20 cellular contexts compared by ENCODE assay signal in the genomic region with DNA sequence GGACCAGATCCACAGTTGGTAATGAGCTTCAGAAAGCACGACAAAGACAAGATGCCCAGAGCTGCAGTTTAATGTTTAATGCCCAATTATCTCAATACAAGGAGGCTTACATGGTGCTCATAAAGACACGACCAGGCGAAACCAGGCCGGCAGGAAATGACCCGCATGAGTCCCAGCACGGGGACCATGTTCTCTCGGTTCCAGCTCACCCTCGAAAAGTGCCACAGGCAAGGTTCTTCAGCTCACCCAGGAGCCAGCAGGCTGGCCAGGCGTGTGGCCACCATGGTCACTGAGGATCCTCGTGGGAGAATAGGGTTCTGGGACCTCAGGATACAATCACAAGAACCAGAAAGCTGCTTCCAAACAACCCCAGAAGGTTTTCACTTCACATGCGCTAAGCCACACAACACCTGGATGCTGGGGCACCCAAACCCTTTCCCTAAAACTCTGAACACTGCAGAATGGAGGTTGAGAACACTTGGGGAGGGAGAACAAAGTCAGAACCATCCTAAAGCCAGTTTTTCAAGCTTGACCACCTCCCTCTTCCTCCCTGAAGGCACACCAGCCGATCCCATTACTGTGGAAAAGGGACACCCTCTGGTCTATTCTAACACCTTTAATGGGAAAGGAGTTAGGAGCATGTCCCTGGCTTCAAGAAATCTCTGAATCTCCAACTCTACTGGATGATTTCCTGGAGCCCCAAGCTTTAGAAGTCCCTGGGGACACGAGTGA. TPM values are rescaled to one million over a fixed set of nuclear protein-coding genes. Genes with fewer than 3 reads are reported as not detected.
DNase-seq lines count a peak whose midpoint lies in the region; ATAC-seq, FAIRE-seq and TF ChIP-seq lines count a peak whose summit lies in the region.
"Had no signal": no experiment of that assay in that cellular context is flagged by ENCODE, and none has a peak within 500 bp of the region (broad histone marks: within the 10 kb centered on the region; RNA-seq: fewer than 3 reads in every experiment).

No MANE protein-coding gene starts in this region.

- BruUV-seq in mammary epithelial cell (replicated peaks; lab: Mats Ljungman, UMichigan) (no TSS peak), MCF 10A (replicated peaks; lab: Mats Ljungman, UMichigan) (no TSS peak), PC-9 (replicated peaks; lab: Mats Ljungman, UMichigan) (no TSS peak), K562 (replicated peaks; lab: Mats Ljungman, UMichigan) (TSS peak; percentile 44)

- ATAC-seq in K562 (no peak; the same call in 2 of the 3 replicates), HG02970 (IDR thresholded peaks at IDR 0.05; ENCODE audit: low FRiP score, unreplicated experiment) (no peak), GM18861 (IDR thresholded peaks at IDR 0.05; ENCODE audit: unreplicated experiment) (no peak)
- ATAC-seq: GM12878, HCT116 had no signal

- H3K4me3 ChIP-seq in mammary epithelial cell (replicated peaks in 1 of 3; ENCODE audit: insufficient read depth in 1 of 3, low read depth in 2 of 3, low read length in 3 of 3) (no peak overlapping the region), PC-9 (no peak overlapping the region), K562 (no peak overlapping the region)
- H3K4me3 ChIP-seq: GM12878, GM23338 had no signal

- H3K36me3 ChIP-seq in mammary epithelial cell (ENCODE audit: insufficient read depth, low read length) (no peaks in the 10 kb centered on the region), PC-9 (ENCODE audit: low read depth) (no peaks in the 10 kb centered on the region), K562 (ENCODE audit: control insufficient read depth, insufficient read depth, low read length) (peaks cover 57% of the 10 kb centered on the region; the same call in 2 of the 3 replicates)

- TF ChIP-seq CTCF in mammary epithelial cell (conservative IDR thresholded peaks at IDR 0.05 in 1 of 2, IDR thresholded peaks at IDR 0.05 in 1 of 2; ENCODE audit: extremely low read depth in 1 of 2, insufficient read depth in 1 of 2, low read depth in 1 of 2, low read length in 2 of 2) (no peak), MCF 10A (IDR thresholded peaks at IDR 0.05; ENCODE audit: unreplicated experiment) (no peak), PC-9 (conservative IDR thresholded peaks at IDR 0.05) (no peak), K562 (IDR thresholded peaks at IDR 0.05 in 2 of 3, conservative IDR thresholded peaks at IDR 0.05 in 1 of 3; ENCODE audit: insufficient read depth in 2 of 3, low read depth in 1 of 3, low read length in 3 of 3) (no peak), type B pancreatic cell (conservative IDR thresholded peaks at IDR 0.05) (no peak)

- TF ChIP-seq EP300 in K562 (IDR thresholded peaks at IDR 0.05; ENCODE audit: low read length) = no peak

- no peaks in the 10 kb centered on the region for H3K27me3 Mint-ChIP-seq in MCF 10A (ENCODE audit: insufficient read depth, unreplicated experiment)
- no peaks in the 10 kb centered on the region for H3K27me3 Mint-ChIP-seq in type B pancreatic cell
- H3K27me3 Mint-ChIP-seq: B cell; CD4-positive, alpha-beta T cell had no signal

- no peak for TF ChIP-seq RAD21 in K562 (CRISPR knock-in tag; conservative IDR thresholded peaks at IDR 0.05 in 1 of 2, IDR thresholded peaks at IDR 0.05 in 1 of 2)

- CTCF ChIA-PET in mammary epithelial cell (lab: Charles Lee; ENCODE audit: low non-redundant PET) (no interaction called here), MCF 10A (lab: Yijun Ruan, JAX) (interaction anchor here (0.8 to 3.4 kb wide), 3 partner anchors 9 to 131 kb away, joined by 3 to 19 read pairs (median 3); no protein-coding TSS in a partner anchor), PC-9 (lab: Charles Lee) (no interaction called here), K562 (lab: Yijun Ruan, JAX; ENCODE audit: low intra/inter-chr PET ratio) (interaction anchor here (0.8 kb wide), 1 partner anchor 10 kb away, joined by 3 read pairs; no protein-coding TSS in a partner anchor)

- dilution Hi-C loops in mammary epithelial cell (cut with HindIII; ENCODE audit: low sequenced_read_pairs) = no loop called here

- WGBS in mammary epithelial cell (ENCODE audit: low coverage, missing lambda C conversion rate) = 67% methylated on average over 12 of the region's 13 CpGs
- WGBS in K562 (ENCODE audit: insufficient coverage, low coverage, missing lambda C conversion rate) = 75% methylated on average over 12 of the region's 13 CpGs

- H3K9me3 Mint-ChIP-seq in MCF 10A (ENCODE audit: unreplicated experiment) = no peaks in the 10 kb centered on the region
- H3K9me3 Mint-ChIP-seq in type B pancreatic cell = no peaks in the 10 kb centered on the region
- H3K9me3 Mint-ChIP-seq: CD4-positive, alpha-beta T cell; GM23338 had no signal

- POLR2A ChIA-PET in MCF 10A (lab: Yijun Ruan, JAX) = no interaction called here
- POLR2A ChIA-PET in PC-9 (lab: Charles Lee; ENCODE audit: unreplicated experiment) = interaction anchor here (0.6 kb wide), 1 partner anchor 163 kb away, joined by 3 read pairs; a partner anchor contains a TSS
- POLR2A ChIA-PET in K562 (lab: Yijun Ruan, JAX) = interaction anchor here (0.8 to 3.6 kb wide), 6 partner anchors 9 to 186 kb away, joined by 3 to 17 read pairs (median 9); no protein-coding TSS in a partner anchor

- peak overlapping the region; percentile 18 for H2AFZ ChIP-seq in mammary epithelial cell (ENCODE audit: low read depth, low read length)
- H2AFZ ChIP-seq in PC-9 = no peak overlapping the region
- no peak overlapping the region for H2AFZ ChIP-seq in K562 (ENCODE audit: low read depth, low read length)
- H2AFZ ChIP-seq: GM23338 had no signal

- H3K4me1 ChIP-seq in mammary epithelial cell (ENCODE audit: insufficient read depth, low read length) = no peaks in the 10 kb centered on the region
- H3K4me1 ChIP-seq in PC-9 (replicated peaks; ENCODE audit: insufficient read depth) = peaks cover 8% of the 10 kb centered on the region; the same call in 1 of the 2 replicates
- H3K4me1 ChIP-seq in K562 (replicated peaks in 1 of 2; ENCODE audit: control insufficient read depth in 2 of 2, insufficient read depth in 2 of 2, low read length in 2 of 2) = peaks cover 4 to 7% of the 10 kb centered on the region in 2 experiments; a peak in 4 of 5 replicates

- no peaks in the 10 kb centered on the region for H3K9me2 ChIP-seq in PC-9 (ENCODE audit: insufficient read depth)

- H3K4me1 Mint-ChIP-seq in MCF 10A (ENCODE audit: insufficient read depth, unreplicated experiment) (no peaks in the 10 kb centered on the region), type B pancreatic cell (ENCODE audit: unreplicated experiment) (peaks cover 5% of the 10 kb centered on the region)

- in situ Hi-C loops in mammary epithelial cell (cut with MboI; ENCODE audit: low sequenced_read_pairs in 2 of 2) = no loop called here
- in situ Hi-C loops in K562 (cut with MboI) = no loop called here

- no peaks in the 10 kb centered on the region for H3K27me3 ChIP-seq in mammary epithelial cell (ENCODE audit: insufficient read depth, low read length)
- H3K27me3 ChIP-seq in PC-9 (ENCODE audit: insufficient read depth, low read depth) = no peaks in the 10 kb centered on the region
- H3K27me3 ChIP-seq in K562 (ENCODE audit: control insufficient read depth in 2 of 2, insufficient read depth in 2 of 2, low read length in 2 of 2) = no peaks in the 10 kb centered on the region

- FAIRE-seq in K562 (lab: Jason Lieb, UNC) = no peak
- FAIRE-seq: GM12878 had no signal

- intact Hi-C loops in mammary epithelial cell (cut with micrococcal nuclease) = no loop called here
- intact Hi-C loops in MCF 10A (cut with micrococcal nuclease) = no loop called here
- intact Hi-C loops in PC-9 (cut with micrococcal nuclease; ENCODE audit: unreplicated experiment) = no loop called here
- intact Hi-C loops in K562 (cut with micrococcal nuclease) = no loop called here

- DNase-seq in mammary epithelial cell (no peak), MCF 10A (ENCODE audit: unreplicated experiment) (no peak), PC-9 (no peak), K562 (ENCODE audit: extremely low read depth in 1 of 4, low spot score in 3 of 4) (no peak), type B pancreatic cell (ENCODE audit: extremely low spot score, unreplicated experiment) (no peak), NCI-H1092 (lab: John Stamatoyannopoulos, UW) (no peak)
- DNase-seq: CD4-positive, alpha-beta T cell; DMS153; NCI-H1694 treated with DMSO at 0.1 percent for 48 hours; NCI-H748 treated with DMSO at 0.1 percent for 48 hours; NK-92 treated with Interleukin-12 subunit alpha and Interleukin-12 subunit beta, amount 100 ng/mL, for 24 hours; OCI-M1; RPMI8226; SIG-M5 had no signal

- H3K27ac Mint-ChIP-seq in MCF 10A (ENCODE audit: low read depth, unreplicated experiment) = no peak overlapping the region
- peak overlapping the region; percentile 5 for H3K27ac Mint-ChIP-seq in type B pancreatic cell
- H3K27ac Mint-ChIP-seq: B cell; CD4-positive, alpha-beta T cell; GM23338 had no signal

- no peak overlapping the region for H3K4me2 ChIP-seq in mammary epithelial cell (ENCODE audit: insufficient read depth, low read depth, low read length)
- H3K4me2 ChIP-seq in PC-9 = 0 out of 2 replicates have a peak overlapping the region, but pooled peaks have one; percentile 5
- no peak overlapping the region for H3K4me2 ChIP-seq in K562 (ENCODE audit: insufficient read depth, low read length)
- H3K4me2 ChIP-seq: GM23338 had no signal

- H3K79me2 ChIP-seq in mammary epithelial cell (ENCODE audit: insufficient read depth, low read length) = no peaks in the 10 kb centered on the region
- no peaks in the 10 kb centered on the region for H3K79me2 ChIP-seq in PC-9 (ENCODE audit: low read depth)
- no peaks in the 10 kb centered on the region for H3K79me2 ChIP-seq in K562 (ENCODE audit: control insufficient read depth, insufficient read depth, low read length)

- no peaks in the 10 kb centered on the region for H4K20me1 ChIP-seq in mammary epithelial cell (ENCODE audit: insufficient read depth, low read length)
- no peaks in the 10 kb centered on the region for H4K20me1 ChIP-seq in PC-9 (ENCODE audit: insufficient read depth)
- H4K20me1 ChIP-seq in K562 (replicated peaks; ENCODE audit: control insufficient read depth, insufficient read depth, low read length) = no peaks in the 10 kb centered on the region

- H3K27ac ChIP-seq in mammary epithelial cell (ENCODE audit: insufficient read depth, low read depth, low read length) (no peak overlapping the region), PC-9 (no peak overlapping the region), K562 (ENCODE audit: extremely low read depth, low read depth, low read length) (no peak overlapping the region)

- H3K9me3 ChIP-seq in mammary epithelial cell (replicated peaks; ENCODE audit: insufficient read depth, low read length) (no peaks in the 10 kb centered on the region), PC-9 (ENCODE audit: insufficient read depth, low read depth) (no peaks in the 10 kb centered on the region), K562 (replicated peaks; ENCODE audit: control insufficient read depth, insufficient read depth, low read depth, low read length) (no peaks in the 10 kb centered on the region)

- H3K4me3 Mint-ChIP-seq in MCF 10A (ENCODE audit: unreplicated experiment) (no peak overlapping the region), type B pancreatic cell (no peak overlapping the region)
- H3K4me3 Mint-ChIP-seq: B cell; CD4-positive, alpha-beta T cell; GM23338 had no signal

- H3K36me3 Mint-ChIP-seq in MCF 10A (ENCODE audit: insufficient read depth, unreplicated experiment) = peaks cover under 1% of the 10 kb centered on the region
- H3K36me3 Mint-ChIP-seq in type B pancreatic cell = no peaks in the 10 kb centered on the region

- H3K9me1 ChIP-seq in K562 (ENCODE audit: control insufficient read depth, insufficient read depth, low read length) = no peaks in the 10 kb centered on the region

- H3K9ac ChIP-seq in mammary epithelial cell (ENCODE audit: insufficient read depth, low read length) (no peak overlapping the region), K562 (ENCODE audit: insufficient read depth in 1 of 2, low read depth in 2 of 2, low read length in 2 of 2) (peak overlapping the region in 1 of 2 experiments; percentile 14; a peak in 1 of 4 replicates)

- H3F3A ChIP-seq in PC-9 (ENCODE audit: insufficient read depth, low read depth) = 0 out of 2 replicates have a peak, but pooled peaks cover 4% of the 10 kb centered on the region

- TF ChIP-seq POLR2A in K562 (conservative IDR thresholded peaks at IDR 0.05) = no peak

RNA-seq across cellular contexts. Expression of a gene that starts 22.6 kb away (rescaled TPM):
- total RNA-seq in mammary epithelial cell = 10 to 100 TPM; 11.8 to 22.0 TPM
- polyA plus RNA-seq in mammary epithelial cell = 11.1 TPM
- 24.1 TPM for polyA minus RNA-seq in mammary epithelial cell
- total RNA-seq in MCF 10A (2022) = 11.1 and 11.2 TPM in 2 replicates
- 17.6 and 24.1 TPM in 2 replicates for total RNA-seq in PC-9 (2021)
- total RNA-seq in K562 (2011; cell fraction: chromatin; rRNA removed; ENCODE audit: low replicate concordance) = 34.4 and 65.3 TPM in 2 replicates
- 32.2 and 34.5 TPM in 2 replicates for total RNA-seq in K562 (2011; cell fraction: nucleolus; rRNA removed)
- total RNA-seq in K562 (2011; cell fraction: nucleoplasm; rRNA removed) = 33.9 and 40.0 TPM in 2 replicates
- 19.0 and 23.0 TPM in 2 replicates for total RNA-seq in K562 (2014; rRNA removed)
- total RNA-seq in K562 (2014; rRNA removed; fragmentation: Illumina TruSeq; extraction: Trizol) = 14.3 and 14.8 TPM in 2 replicates
- total RNA-seq in K562 (2015; rRNA removed; fragmentation: Illumina TruSeq; extraction: Trizol) = 15.7 and 17.4 TPM in 2 replicates
- total RNA-seq in K562 (2021) = 27.6 and 31.2 TPM in 2 replicates
- polyA plus RNA-seq in K562 (2011; rRNA removed) = 16.1 and 25.4 TPM in 2 replicates
- 17.1 and 17.2 TPM in 2 replicates for polyA plus RNA-seq in K562 (2011; cell fraction: cytosol; rRNA removed)
- polyA plus RNA-seq in K562 (2011; cell fraction: nucleus; rRNA removed) = 63.8 and 76.4 TPM in 2 replicates
- polyA plus RNA-seq in K562 (2012) = 17.6 and 38.9 TPM in 2 replicates
- polyA plus RNA-seq in K562 (2014; fragmentation: Illumina TruSeq; extraction: Trizol) = 21.3 and 22.3 TPM in 2 replicates
- 1 to 10 TPM; 1.7 to 2.8 TPM for polyA plus RNA-seq in K562 (2014; fragmentation: Nextera tagmentation; extraction: Ambion mirVana)
- 17.9 and 20.3 TPM in 2 replicates for polyA plus RNA-seq in K562 (2014; rRNA removed)
- polyA minus RNA-seq in K562 (2011; rRNA and poly(A)+ RNA removed) = 16.7 and 24.0 TPM in 2 replicates
- 15.0 TPM in 2 replicates for polyA minus RNA-seq in K562 (2011; cell fraction: cytosol; rRNA and poly(A)+ RNA removed)
- 10.9 and 21.7 TPM in 2 replicates for polyA minus RNA-seq in K562 (2011; cell fraction: nucleus; rRNA and poly(A)+ RNA removed)
- total RNA-seq in type B pancreatic cell (ENCODE audit: low replicate concordance) = 41.9 and 65.7 TPM in 2 replicates

RNA-seq across cellular contexts. Expression of a gene that starts 24.5 kb away (rescaled TPM):
- total RNA-seq in mammary epithelial cell (1 to 10 TPM in 1 of 2 donors, under 1 TPM in 1; 0.17 to 2.2 TPM), MCF 10A (2022) (0.32 and 0.89 TPM in 2 replicates), PC-9 (2021) (7.6 and 9.0 TPM in 2 replicates), K562 (2014; rRNA removed) (14.9 and 19.9 TPM in 2 replicates), K562 (2014; rRNA removed; fragmentation: Illumina TruSeq; extraction: Trizol) (11.0 and 11.4 TPM in 2 replicates), K562 (2015; rRNA removed; fragmentation: Illumina TruSeq; extraction: Trizol) (11.7 and 12.0 TPM in 2 replicates), K562 (2021) (22.5 and 25.3 TPM in 2 replicates), type B pancreatic cell (ENCODE audit: low replicate concordance) (8.4 and 9.4 TPM in 2 replicates)
- polyA plus RNA-seq in mammary epithelial cell (0.44 TPM), K562 (2011; rRNA removed) (3.1 and 4.2 TPM in 2 replicates), K562 (2014; fragmentation: Illumina TruSeq; extraction: Trizol) (14.3 and 16.1 TPM in 2 replicates), K562 (2014; fragmentation: Nextera tagmentation; extraction: Ambion mirVana) (1 to 10 TPM; 3.8 to 4.0 TPM), K562 (2014; rRNA removed) (10.1 and 10.3 TPM in 2 replicates)
- polyA minus RNA-seq in mammary epithelial cell = 3.1 TPM
- 29.6 and 39.0 TPM in 2 replicates for total RNA-seq in K562 (2011; cell fraction: chromatin; rRNA removed; ENCODE audit: low replicate concordance)
- total RNA-seq in K562 (2011; cell fraction: nucleolus; rRNA removed) = 13.2 and 15.8 TPM in 2 replicates
- total RNA-seq in K562 (2011; cell fraction: nucleoplasm; rRNA removed) = 21.7 and 23.2 TPM in 2 replicates
- 3.0 and 3.9 TPM in 2 replicates for polyA plus RNA-seq in K562 (2011; cell fraction: cytosol; rRNA removed)
- polyA plus RNA-seq in K562 (2011; cell fraction: nucleus; rRNA removed) = 8.1 and 9.2 TPM in 2 replicates
- polyA plus RNA-seq in K562 (2012) = 9.2 and 10.2 TPM in 2 replicates
- 3.5 and 4.7 TPM in 2 replicates for polyA minus RNA-seq in K562 (2011; rRNA and poly(A)+ RNA removed)
- polyA minus RNA-seq in K562 (2011; cell fraction: cytosol; rRNA and poly(A)+ RNA removed) = 5.8 and 6.5 TPM in 2 replicates
- polyA minus RNA-seq in K562 (2011; cell fraction: nucleus; rRNA and poly(A)+ RNA removed) = 5.1 and 8.9 TPM in 2 replicates

RNA-seq across cellular contexts. Expression of a gene that starts 52.8 kb away (rescaled TPM):
- 10 to 100 TPM; 53.6 to 53.8 TPM for total RNA-seq in mammary epithelial cell
- 31.7 TPM for polyA plus RNA-seq in mammary epithelial cell
- 22.4 TPM for polyA minus RNA-seq in mammary epithelial cell
- total RNA-seq in MCF 10A (2022) = 15.7 and 34.8 TPM in 2 replicates
- 10.4 and 24.7 TPM in 2 replicates for total RNA-seq in PC-9 (2021)
- 41.1 and 121 TPM in 2 replicates for total RNA-seq in K562 (2011; cell fraction: chromatin; rRNA removed; ENCODE audit: low replicate concordance)
- total RNA-seq in K562 (2011; cell fraction: nucleolus; rRNA removed) = 126 and 137 TPM in 2 replicates
- 87.5 and 98.1 TPM in 2 replicates for total RNA-seq in K562 (2011; cell fraction: nucleoplasm; rRNA removed)
- 50.9 and 59.4 TPM in 2 replicates for total RNA-seq in K562 (2014; rRNA removed)
- 12.6 and 17.2 TPM in 2 replicates for total RNA-seq in K562 (2014; rRNA removed; fragmentation: Illumina TruSeq; extraction: Trizol)
- total RNA-seq in K562 (2015; rRNA removed; fragmentation: Illumina TruSeq; extraction: Trizol) = 17.7 and 20.4 TPM in 2 replicates
- total RNA-seq in K562 (2021) = 42.2 and 44.8 TPM in 2 replicates
- 28.6 and 59.8 TPM in 2 replicates for polyA plus RNA-seq in K562 (2011; rRNA removed)
- 78.3 and 218 TPM in 2 replicates for polyA plus RNA-seq in K562 (2011; cell fraction: cytosol; rRNA removed)
- 52.1 and 90.3 TPM in 2 replicates for polyA plus RNA-seq in K562 (2011; cell fraction: nucleus; rRNA removed)
- polyA plus RNA-seq in K562 (2012) = 63.0 and 66.6 TPM in 2 replicates
- polyA plus RNA-seq in K562 (2014; fragmentation: Illumina TruSeq; extraction: Trizol) = 23.5 and 30.8 TPM in 2 replicates
- 10 to 100 TPM in 1 of 2 experiments, 1 to 10 TPM in 1; 6.8 to 13.2 TPM for polyA plus RNA-seq in K562 (2014; fragmentation: Nextera tagmentation; extraction: Ambion mirVana)
- polyA plus RNA-seq in K562 (2014; rRNA removed) = 44.4 and 54.2 TPM in 2 replicates
- polyA minus RNA-seq in K562 (2011; rRNA and poly(A)+ RNA removed) = 9.7 and 17.8 TPM in 2 replicates
- 23.9 and 44.6 TPM in 2 replicates for polyA minus RNA-seq in K562 (2011; cell fraction: cytosol; rRNA and poly(A)+ RNA removed)
- polyA minus RNA-seq in K562 (2011; cell fraction: nucleus; rRNA and poly(A)+ RNA removed) = 65.3 and 68.1 TPM in 2 replicates
- 240 and 495 TPM in 2 replicates for total RNA-seq in type B pancreatic cell (ENCODE audit: low replicate concordance)

Comparison
In these comparisons a context has a peak if more than half of its experiments do, and no peak if none do; other contexts are left out.
1. CTCF ChIA-PET loops: an anchor here in MCF 10A (0.8 to 3.4 kb wide) and K562 (0.8 kb wide); none called in mammary epithelial cell and PC-9.